Comparison of ENCODE assay signal across 19 cellular contexts in genomic region chr6:30520480-30520992, GRCh38. TPM values are rescaled to one million over a fixed set of nuclear protein-coding genes. Genes with fewer than 3 reads are reported as not detected.
DNase-seq lines count a peak whose midpoint lies in the region; ATAC-seq and TF ChIP-seq lines count a peak whose summit lies in the region.
"Had no signal": no experiment of that assay in that cellular context is flagged by ENCODE, and none has a peak within 500 bp of the region (broad histone marks: within the 10 kb centered on the region; RNA-seq: fewer than 3 reads in every experiment).

No MANE protein-coding gene starts in this region.

- DNase-seq in heart left ventricle, result no peak
- DNase-seq in left cardiac atrium, result no peak
- no peak for DNase-seq in endothelial cell (ENCODE audit: low spot score)
- DNase-seq in naive thymus-derived CD4-positive, alpha-beta T cell, result no peak
- DNase-seq in type B pancreatic cell (ENCODE audit: extremely low spot score, unreplicated experiment), result no peak
- DNase-seq in AG08395 (ENCODE audit: low spot score), result no peak
- DNase-seq: activated CD4-positive, CD25-positive, alpha-beta regulatory T cell treated with anti-CD3 and anti-CD28 coated beads, Interleukin-2, amount 50 U/mL, for 72 hours; CD8-positive, alpha-beta memory T cell; NCI-H1105 treated with DMSO at 0.1 percent for 48 hours; NCI-H2107; NCI-H510A; retina; SHP77 treated with DMSO at 0.1 percent for 48 hours; stimulated activated CD4-positive, alpha-beta T cell treated with anti-CD3 and anti-CD28 coated beads, Interleukin-15, amount 100 ng/mL, for 24 hours had no signal

- H3K27me3 ChIP-seq in heart left ventricle, result no peaks in the 10 kb centered on the region
- no peaks in the 10 kb centered on the region for H3K27me3 ChIP-seq in naive thymus-derived CD4-positive, alpha-beta T cell (ENCODE audit: control insufficient read depth in 2 of 2, insufficient read depth in 2 of 2, low read length in 2 of 2)
- H3K27me3 ChIP-seq: neutrophil had no signal

- H3K4me3 Mint-ChIP-seq in endothelial cell (ENCODE audit: unreplicated experiment), result no peak overlapping the region
- peak overlapping the region in 3 of 10 donors; percentile 16 to 79 (median 42) for H3K4me3 Mint-ChIP-seq in naive thymus-derived CD4-positive, alpha-beta T cell
- peak overlapping the region; percentile 25 for H3K4me3 Mint-ChIP-seq in type B pancreatic cell

- H3K4me1 ChIP-seq in heart left ventricle, result peaks cover 0 to 17% (median 4%) of the 10 kb centered on the region in 12 donors
- H3K4me1 ChIP-seq in naive thymus-derived CD4-positive, alpha-beta T cell (ENCODE audit: control insufficient read depth in 2 of 2, insufficient read depth in 2 of 2, low read length in 2 of 2), result peaks cover 5 to 31% of the 10 kb centered on the region in 2 donors

- H3K27ac ChIP-seq in heart left ventricle, result peak overlapping the region in 8 of 12 donors; percentile 11 to 55 (median 46)
- H3K27ac ChIP-seq in naive thymus-derived CD4-positive, alpha-beta T cell (ENCODE audit: low read depth, low read length), result no peak overlapping the region

- H3K4me1 Mint-ChIP-seq in endothelial cell (ENCODE audit: unreplicated experiment) (peaks cover 9% of the 10 kb centered on the region), type B pancreatic cell (ENCODE audit: unreplicated experiment) (no peaks in the 10 kb centered on the region)
- peaks cover 22 to 69% (median 57%) of the 10 kb centered on the region in 7 donors for H3K4me1 Mint-ChIP-seq in naive thymus-derived CD4-positive, alpha-beta T cell

- H3K36me3 ChIP-seq in heart left ventricle, result no peaks in the 10 kb centered on the region
- no peaks in the 10 kb centered on the region for H3K36me3 ChIP-seq in naive thymus-derived CD4-positive, alpha-beta T cell (ENCODE audit: control insufficient read depth in 2 of 3, insufficient read depth in 3 of 3, low read length in 3 of 3)
- H3K36me3 ChIP-seq: gastroesophageal sphincter, neutrophil had no signal

- POLR2A ChIA-PET in naive thymus-derived CD4-positive, alpha-beta T cell (lab: Charles Lee), result interaction anchor here (1.1 to 2.6 kb wide), 4 partner anchors 9 to 33 kb away, joined by 3 to 38 read pairs (median 10); no protein-coding TSS in a partner anchor

- peaks cover 13% of the 10 kb centered on the region for H3K36me3 Mint-ChIP-seq in endothelial cell (ENCODE audit: low read depth, unreplicated experiment)
- peaks cover 12 to 45% (median 27%) of the 10 kb centered on the region in 5 donors for H3K36me3 Mint-ChIP-seq in naive thymus-derived CD4-positive, alpha-beta T cell
- no peaks in the 10 kb centered on the region for H3K36me3 Mint-ChIP-seq in type B pancreatic cell

- H3K27me3 Mint-ChIP-seq in endothelial cell (ENCODE audit: unreplicated experiment) (peaks cover 4% of the 10 kb centered on the region), type B pancreatic cell (peaks cover 44% of the 10 kb centered on the region)
- peaks cover 0 to 4% (median 0%) of the 10 kb centered on the region in 5 donors for H3K27me3 Mint-ChIP-seq in naive thymus-derived CD4-positive, alpha-beta T cell

- CTCF ChIA-PET in naive thymus-derived CD4-positive, alpha-beta T cell (lab: Charles Lee), result interaction anchor here (1.0 to 1.7 kb wide), 2 partner anchors 12 to 38 kb away, joined by 3 to 6 read pairs; no protein-coding TSS in a partner anchor

- H3K4me3 ChIP-seq in heart left ventricle, result no peak overlapping the region
- H3K4me3 ChIP-seq in naive thymus-derived CD4-positive, alpha-beta T cell (ENCODE audit: low read length), result no peak overlapping the region
- H3K4me3 ChIP-seq: gastroesophageal sphincter had no signal

- no peak for TF ChIP-seq POLR2A in heart left ventricle (IDR thresholded peaks at IDR 0.05)

- intact Hi-C loops in heart left ventricle (cut with DNase I) (no loop called here), left cardiac atrium (cut with DNase I) (no loop called here)
- intact Hi-C loops in naive thymus-derived CD4-positive, alpha-beta T cell (cut with micrococcal nuclease), result no loop called here

- TF ChIP-seq CTCF in heart left ventricle (IDR thresholded peaks at IDR 0.05) (no peak), endothelial cell (IDR thresholded peaks at IDR 0.05; ENCODE audit: unreplicated experiment) (no peak), type B pancreatic cell (conservative IDR thresholded peaks at IDR 0.05) (no peak)

- WGBS in heart left ventricle, 4 donors, result 87 to 97% (median 91%) methylated on average over 7 to 8 of the region's 8 CpGs

- H3K9me3 Mint-ChIP-seq in endothelial cell (ENCODE audit: unreplicated experiment), result no peaks in the 10 kb centered on the region
- peaks cover 7 to 74% (median 48%) of the 10 kb centered on the region in 11 donors for H3K9me3 Mint-ChIP-seq in naive thymus-derived CD4-positive, alpha-beta T cell
- no peaks in the 10 kb centered on the region for H3K9me3 Mint-ChIP-seq in type B pancreatic cell

- ATAC-seq in heart left ventricle (no peak), left cardiac atrium (no peak), HG03565 (IDR thresholded peaks at IDR 0.05; ENCODE audit: unreplicated experiment) (no peak), HG03571 (IDR thresholded peaks at IDR 0.05; ENCODE audit: unreplicated experiment) (no peak)
- no peak for ATAC-seq in naive thymus-derived CD4-positive, alpha-beta T cell
- ATAC-seq: gastroesophageal sphincter had no signal

- peaks cover 0 to 8% (median 0%) of the 10 kb centered on the region in 12 donors for H3K9me3 ChIP-seq in heart left ventricle
- peaks cover 0 to 10% (median 0%) of the 10 kb centered on the region in 3 experiments for H3K9me3 ChIP-seq in naive thymus-derived CD4-positive, alpha-beta T cell (ENCODE audit: control insufficient read depth in 2 of 3, low read length in 3 of 3)
- H3K9me3 ChIP-seq: gastroesophageal sphincter, neutrophil had no signal

- H3K27ac Mint-ChIP-seq in endothelial cell (ENCODE audit: unreplicated experiment) (peak overlapping the region; percentile 48), type B pancreatic cell (peak overlapping the region; percentile 82)
- H3K27ac Mint-ChIP-seq in naive thymus-derived CD4-positive, alpha-beta T cell, result peak overlapping the region in 5 of 9 donors; percentile 30 to 73 (median 66)
- H3K27ac Mint-ChIP-seq: activated T-helper 2 cell treated with anti-CD3 and anti-CD28 coated beads, Interferon-gamma antibody, Interleukin-2, Interleukin-4, amounts not matched to agents 10 μg/mL and 5 μg/mL and 100 μg/mL, durations not matched to agents 14 hours and 24 hours and 36 hours had no signal

RNA-seq across cellular contexts. Expression of gene HLA-E, which starts 31.2 kb away (rescaled TPM):
- total RNA-seq in heart left ventricle, result 100 to 1,000 TPM in 8 of 9 donors, 10 to 100 TPM in 1; 96.1 to 560 (median 162) TPM
- 100 to 1,000 TPM; 160 to 200 TPM for polyA plus RNA-seq in heart left ventricle
- 100 to 1,000 TPM; 210 to 242 TPM for total RNA-seq in left cardiac atrium
- 274 TPM for total RNA-seq in endothelial cell (ENCODE audit: unreplicated experiment)
- total RNA-seq in naive thymus-derived CD4-positive, alpha-beta T cell, result 1,000 to 10,000 TPM in 4 of 5 experiments, 100 to 1,000 TPM in 1; 614 to 1,412 (median 1,095) TPM
- polyA plus RNA-seq in naive thymus-derived CD4-positive, alpha-beta T cell, result 1,000 to 10,000 TPM; 3,020 to 3,096 TPM
- 50.8 and 109 TPM in 2 replicates for total RNA-seq in type B pancreatic cell (ENCODE audit: low replicate concordance)

RNA-seq across cellular contexts. Expression of gene GNL1, which starts 35.8 kb away (rescaled TPM):
- 10 to 100 TPM in 8 of 9 donors, 1 to 10 TPM in 1; 9.1 to 32.4 (median 17.4) TPM for total RNA-seq in heart left ventricle
- polyA plus RNA-seq in heart left ventricle, result 10 to 100 TPM; 17.7 to 33.5 TPM
- 10 to 100 TPM; 25.7 to 32.1 TPM for total RNA-seq in left cardiac atrium
- total RNA-seq in endothelial cell (ENCODE audit: unreplicated experiment), result 109 TPM
- total RNA-seq in naive thymus-derived CD4-positive, alpha-beta T cell, result 100 to 1,000 TPM in 2 of 5 experiments, 10 to 100 TPM in 3; 56.0 to 190 (median 73.1) TPM
- polyA plus RNA-seq in naive thymus-derived CD4-positive, alpha-beta T cell, result 10 to 100 TPM; 27.7 to 29.6 TPM
- 59.3 and 67.1 TPM in 2 replicates for total RNA-seq in type B pancreatic cell (ENCODE audit: low replicate concordance)

RNA-seq across cellular contexts. Expression of gene PRR3, which starts 36.6 kb away (rescaled TPM):
- total RNA-seq in heart left ventricle, result 1 to 10 TPM; 1.9 to 4.5 (median 2.9) TPM
- 1 to 10 TPM; 3.4 to 3.6 TPM for polyA plus RNA-seq in heart left ventricle
- 1 to 10 TPM; 4.6 to 5.4 TPM for total RNA-seq in left cardiac atrium
- 12.6 TPM for total RNA-seq in endothelial cell (ENCODE audit: unreplicated experiment)
- total RNA-seq in naive thymus-derived CD4-positive, alpha-beta T cell, result 10 to 100 TPM; 14.1 to 29.4 (median 23.3) TPM
- 10 to 100 TPM; 11.1 to 14.4 TPM for polyA plus RNA-seq in naive thymus-derived CD4-positive, alpha-beta T cell
- 10.7 and 32.5 TPM in 2 replicates for total RNA-seq in type B pancreatic cell (ENCODE audit: low replicate concordance)

RNA-seq across cellular contexts. Expression of gene ABCF1, which starts 50.7 kb away (rescaled TPM):
- total RNA-seq in heart left ventricle, result 10 to 100 TPM; 35.1 to 49.0 (median 39.8) TPM
- polyA plus RNA-seq in heart left ventricle, result 10 to 100 TPM; 28.0 to 76.8 TPM
- 10 to 100 TPM; 30.7 to 45.9 TPM for total RNA-seq in left cardiac atrium
- 57.2 TPM for total RNA-seq in endothelial cell (ENCODE audit: unreplicated experiment)
- 100 to 1,000 TPM in 1 of 5 experiments, 10 to 100 TPM in 4; 65.1 to 116 (median 86.6) TPM for total RNA-seq in naive thymus-derived CD4-positive, alpha-beta T cell
- polyA plus RNA-seq in naive thymus-derived CD4-positive, alpha-beta T cell, result 10 to 100 TPM; 25.2 to 45.5 TPM
- 64.2 and 69.2 TPM in 2 replicates for total RNA-seq in type B pancreatic cell (ENCODE audit: low replicate concordance)
